19 cellular contexts compared by ENCODE assay signal in genomic region chr1:24654011-24654410, GRCh38. TPM values are rescaled to one million over a fixed set of nuclear protein-coding genes. Genes with fewer than 3 reads are reported as not detected.
DNase-seq lines count a peak whose midpoint lies in the region; ATAC-seq, FAIRE-seq and TF ChIP-seq lines count a peak whose summit lies in the region.
"Had no signal": no experiment of that assay in that cellular context is flagged by ENCODE, and none has a peak within 500 bp of the region (broad histone marks: within the 10 kb centered on the region; RNA-seq: fewer than 3 reads in every experiment).

No MANE protein-coding gene starts in this region.

- CTCF ChIA-PET in HepG2 (lab: Yijun Ruan, JAX; ENCODE audit: low intra/inter-chr PET ratio, low total read pairs) (no interaction called here), K562 (lab: Yijun Ruan, JAX; ENCODE audit: low intra/inter-chr PET ratio) (no interaction called here)

- H3K4me1 Mint-ChIP-seq in activated T-cell treated with anti-CD3 and anti-CD28 coated beads, Interleukin-2, amount 50 U/mL, for 72 hours (ENCODE audit: low read depth), result peaks cover 54% of the 10 kb centered on the region
- peaks cover 18% of the 10 kb centered on the region for H3K4me1 Mint-ChIP-seq in progenitor cell of endocrine pancreas (ENCODE audit: low read depth)

- H3K9me1 ChIP-seq in K562 (ENCODE audit: control insufficient read depth, insufficient read depth, low read length), result no peaks in the 10 kb centered on the region

- H3K9me3 Mint-ChIP-seq in activated T-cell treated with anti-CD3 and anti-CD28 coated beads, Interleukin-2, amount 50 U/mL, for 72 hours, result no peaks in the 10 kb centered on the region
- H3K9me3 Mint-ChIP-seq in progenitor cell of endocrine pancreas (ENCODE audit: low read depth), result no peaks in the 10 kb centered on the region
- H3K9me3 Mint-ChIP-seq: CD8-positive, alpha-beta T cell had no signal

- no peaks in the 10 kb centered on the region for H4K20me1 ChIP-seq in HepG2 (ENCODE audit: insufficient read depth, low read length)
- no peaks in the 10 kb centered on the region; the same call in 1 of the 2 replicates for H4K20me1 ChIP-seq in K562 (replicated peaks; ENCODE audit: control insufficient read depth, insufficient read depth, low read length)

- BruUV-seq in HepG2 (replicated peaks; lab: Mats Ljungman, UMichigan) (no TSS peak), K562 (replicated peaks; lab: Mats Ljungman, UMichigan) (no TSS peak)

- no peak for ATAC-seq in activated T-cell treated with anti-CD3 and anti-CD28 coated beads, Interleukin-2, amount 50 U/mL, for 72 hours (replicated peaks in 1 of 2)
- no peak for ATAC-seq in HepG2
- no peak for ATAC-seq in right lobe of liver
- no peak for ATAC-seq in K562
- no peak for ATAC-seq in GM19023 (IDR thresholded peaks at IDR 0.05; ENCODE audit: unreplicated experiment)
- ATAC-seq: CD8-positive, alpha-beta T cell had no signal

- H3K36me3 ChIP-seq in HepG2 (replicated peaks in 1 of 2; ENCODE audit: control insufficient read depth in 1 of 2, insufficient read depth in 2 of 2, low read length in 2 of 2) (peaks cover 23 to 92% of the 10 kb centered on the region in 2 experiments), right lobe of liver (peaks cover 20 to 100% (median 68%) of the 10 kb centered on the region in 4 donors), K562 (ENCODE audit: control insufficient read depth, insufficient read depth, low read length) (peaks cover 97% of the 10 kb centered on the region)

- H3K27ac ChIP-seq in HepG2 (ENCODE audit: extremely low read length, insufficient read depth, low read length) (no peak overlapping the region), right lobe of liver (no peak overlapping the region), K562 (ENCODE audit: extremely low read depth, low read depth, low read length) (no peak overlapping the region)
- H3K27ac ChIP-seq: BLaER1 treated with 17β-estradiol and CSF1 and Interleukin-3, amounts not matched to agents 10 nM and 100 nM; GM23248 had no signal

- WGBS in HepG2 (ENCODE audit: low lambda C conversion rate), result 98% methylated on average over 3 of the region's 3 CpGs
- 95% methylated on average over 3 of the region's 3 CpGs for WGBS in right lobe of liver (ENCODE audit: insufficient coverage, low coverage, low lambda C conversion rate, missing lambda C conversion rate)
- WGBS in K562 (ENCODE audit: insufficient coverage, low coverage, missing lambda C conversion rate), result 96% methylated on average over 3 of the region's 3 CpGs

- TF ChIP-seq CTCF in HepG2 (CRISPR knock-in tag; IDR thresholded peaks at IDR 0.05) (no peak), right lobe of liver (IDR thresholded peaks at IDR 0.05) (no peak), K562 (IDR thresholded peaks at IDR 0.05 in 2 of 3, conservative IDR thresholded peaks at IDR 0.05 in 1 of 3; ENCODE audit: insufficient read depth in 2 of 3, low read depth in 1 of 3, low read length in 3 of 3) (no peak), progenitor cell of endocrine pancreas (IDR thresholded peaks at IDR 0.05; ENCODE audit: unreplicated experiment) (no peak)

- H3K79me2 ChIP-seq in HepG2 (ENCODE audit: insufficient read depth, low read length) (peaks cover 26% of the 10 kb centered on the region), K562 (ENCODE audit: control insufficient read depth, insufficient read depth, low read length) (peaks cover 60% of the 10 kb centered on the region)

- H3K27ac Mint-ChIP-seq in activated T-cell treated with anti-CD3 and anti-CD28 coated beads, Interleukin-2, amount 50 U/mL, for 72 hours, result peak overlapping the region; percentile 83
- peak overlapping the region; percentile 33 for H3K27ac Mint-ChIP-seq in progenitor cell of endocrine pancreas
- H3K27ac Mint-ChIP-seq: B cell; CD8-positive, alpha-beta T cell had no signal

- no peak for DNase-seq in activated T-cell treated with anti-CD3 and anti-CD28 coated beads, Interleukin-2, amount 50 U/mL, for 72 hours
- no peak for DNase-seq in activated T-cell treated with anti-CD3 and anti-CD28 coated beads, Interleukin-2, amount 50 U/mL, for 48 hours
- DNase-seq in HepG2 (ENCODE audit: low spot score), result no peak
- no peak for DNase-seq in right lobe of liver
- no peak for DNase-seq in K562 (ENCODE audit: extremely low read depth in 1 of 4, low spot score in 3 of 4)
- no peak for DNase-seq in progenitor cell of endocrine pancreas (ENCODE audit: low spot score, unreplicated experiment)
- DNase-seq in NCI-H1105 treated with DMSO at 0.1 percent for 48 hours (lab: John Stamatoyannopoulos, UW), result no peak
- DNase-seq: 8988T; Calu3; CD8-positive, alpha-beta T cell; DMS79 treated with DMSO at 0.1 percent for 48 hours; GF-D8; GM23248; HCEC 1CT had no signal

- H3K27me3 Mint-ChIP-seq in activated T-cell treated with anti-CD3 and anti-CD28 coated beads, Interleukin-2, amount 50 U/mL, for 72 hours (ENCODE audit: low read depth), result no peaks in the 10 kb centered on the region
- no peaks in the 10 kb centered on the region for H3K27me3 Mint-ChIP-seq in progenitor cell of endocrine pancreas
- H3K27me3 Mint-ChIP-seq: B cell had no signal

- H2AFZ ChIP-seq in HepG2 (ENCODE audit: low read length) (no peak overlapping the region), K562 (ENCODE audit: low read depth, low read length) (no peak overlapping the region)
- H2AFZ ChIP-seq: GM23248 had no signal

- POLR2A ChIA-PET in HepG2 (lab: Yijun Ruan, JAX) (no interaction called here), K562 (lab: Yijun Ruan, JAX) (interaction anchor here (0.8 to 4.7 kb wide), 9 partner anchors 9 to 182 kb away, joined by 3 to 19 read pairs (median 3); no protein-coding TSS in a partner anchor)

- TF ChIP-seq RAD21 in HepG2 (CRISPR knock-in tag; IDR thresholded peaks at IDR 0.05) (no peak), K562 (CRISPR knock-in tag; conservative IDR thresholded peaks at IDR 0.05 in 1 of 2, IDR thresholded peaks at IDR 0.05 in 1 of 2) (no peak)

- in situ Hi-C loops in HepG2 (cut with HindIII; ENCODE audit: extremely low pct_ligation_motif_present, low pct_unique_long_range_greater_than_20kb) (no loop called here), K562 (cut with MboI) (no loop called here)

- TF ChIP-seq POLR2A in HepG2 (IDR thresholded peaks at IDR 0.05; ENCODE audit: insufficient read depth in 1 of 2, low read depth in 2 of 2, low read length in 2 of 2), result no peak
- no peak for TF ChIP-seq POLR2A in right lobe of liver (IDR thresholded peaks at IDR 0.05)
- no peak for TF ChIP-seq POLR2A in K562 (conservative IDR thresholded peaks at IDR 0.05)

- FAIRE-seq in HepG2 (lab: Jason Lieb, UNC), result no peak
- no peak for FAIRE-seq in K562 (lab: Jason Lieb, UNC)
- FAIRE-seq: GM19239, H54 had no signal

- H3K4me2 ChIP-seq in HepG2 (ENCODE audit: low read depth, low read length) (no peak overlapping the region), K562 (ENCODE audit: insufficient read depth, low read length) (no peak overlapping the region)
- H3K4me2 ChIP-seq: BLaER1 treated with 17β-estradiol and CSF1 and Interleukin-3, amounts not matched to agents 10 nM and 100 nM had no signal

- no peak overlapping the region for H3K4me3 ChIP-seq in HepG2 (replicated peaks in 1 of 3; ENCODE audit: insufficient read depth in 1 of 3, low read depth in 2 of 3, low read length in 3 of 3)
- H3K4me3 ChIP-seq in right lobe of liver, result no peak overlapping the region
- H3K4me3 ChIP-seq in K562, result no peak overlapping the region
- H3K4me3 ChIP-seq: BLaER1 treated with 17β-estradiol and CSF1 and Interleukin-3, amounts not matched to agents 10 nM and 100 nM; GM23248 had no signal

- H3K4me1 ChIP-seq in HepG2 (ENCODE audit: insufficient read depth, low read length), result peaks cover 21% of the 10 kb centered on the region
- peaks cover 0 to 7% (median 2%) of the 10 kb centered on the region in 4 donors for H3K4me1 ChIP-seq in right lobe of liver
- H3K4me1 ChIP-seq in K562 (replicated peaks in 1 of 2; ENCODE audit: control insufficient read depth in 2 of 2, insufficient read depth in 2 of 2, low read length in 2 of 2), result peaks cover 0 to 8% of the 10 kb centered on the region in 2 experiments; a peak in 2 of 5 replicates
- H3K4me1 ChIP-seq: BLaER1 treated with 17β-estradiol and CSF1 and Interleukin-3, amounts not matched to agents 10 nM and 100 nM had no signal

- H3K4me3 Mint-ChIP-seq in activated T-cell treated with anti-CD3 and anti-CD28 coated beads, Interleukin-2, amount 50 U/mL, for 72 hours, result no peak overlapping the region
- no peak overlapping the region for H3K4me3 Mint-ChIP-seq in progenitor cell of endocrine pancreas (ENCODE audit: low read depth)
- H3K4me3 Mint-ChIP-seq: B cell; CD8-positive, alpha-beta T cell had no signal

- no peak for TF ChIP-seq EP300 in HepG2 (IDR thresholded peaks at IDR 0.05; ENCODE audit: low read depth in 2 of 2, low read length in 2 of 2)
- no peak for TF ChIP-seq EP300 in HepG2 (CRISPR knock-in tag; IDR thresholded peaks at IDR 0.05; ENCODE audit: borderline replicate concordance)
- TF ChIP-seq EP300 in K562 (IDR thresholded peaks at IDR 0.05; ENCODE audit: low read length), result no peak

- intact Hi-C loops in HepG2 (cut with micrococcal nuclease; ENCODE audit: unreplicated experiment), result no loop called here
- intact Hi-C loops in right lobe of liver (cut with DNase I), result no loop called here
- intact Hi-C loops in K562 (cut with micrococcal nuclease), result no loop called here

- H3K9ac ChIP-seq in HepG2 (ENCODE audit: insufficient read depth, low read depth, low read length), result no peak overlapping the region
- no peak overlapping the region for H3K9ac ChIP-seq in K562 (ENCODE audit: insufficient read depth in 1 of 2, low read depth in 2 of 2, low read length in 2 of 2)
- H3K9ac ChIP-seq: BLaER1 treated with 17β-estradiol and CSF1 and Interleukin-3, amounts not matched to agents 10 nM and 100 nM; GM23248 had no signal

- H3K9me3 ChIP-seq in HepG2 (ENCODE audit: low read length) (no peaks in the 10 kb centered on the region), right lobe of liver (no peaks in the 10 kb centered on the region), K562 (replicated peaks; ENCODE audit: control insufficient read depth, insufficient read depth, low read depth, low read length) (no peaks in the 10 kb centered on the region)
- H3K9me3 ChIP-seq: BLaER1 treated with 17β-estradiol and CSF1 and Interleukin-3, amounts not matched to agents 10 nM and 100 nM had no signal

- H3K27me3 ChIP-seq in HepG2 (ENCODE audit: control insufficient read depth in 1 of 2, insufficient read depth in 2 of 2, low read length in 2 of 2) (no peaks in the 10 kb centered on the region), right lobe of liver (no peaks in the 10 kb centered on the region), K562 (ENCODE audit: control insufficient read depth in 2 of 2, insufficient read depth in 2 of 2, low read length in 2 of 2) (no peaks in the 10 kb centered on the region)
- H3K27me3 ChIP-seq: BLaER1 treated with 17β-estradiol and CSF1 and Interleukin-3, amounts not matched to agents 10 nM and 100 nM had no signal

- peaks cover 21 to 61% of the 10 kb centered on the region in 2 donors for H3K36me3 Mint-ChIP-seq in activated T-cell treated with anti-CD3 and anti-CD28 coated beads, Interleukin-2, amount 50 U/mL, for 72 hours (ENCODE audit: insufficient read depth in 2 of 2)
- H3K36me3 Mint-ChIP-seq in progenitor cell of endocrine pancreas (ENCODE audit: insufficient read depth), result peaks cover 54% of the 10 kb centered on the region

RNA-seq across cellular contexts. Expression of gene SRRM1, which starts 10.9 kb away (rescaled TPM):
- 100 to 1,000 TPM; 187 to 223 TPM for total RNA-seq in activated T-cell treated with anti-CD3 and anti-CD28 coated beads, Interleukin-2, amount 50 U/mL, for 72 hours
- total RNA-seq in HepG2 (2016; rRNA removed; fragmentation: Illumina TruSeq; extraction: Trizol), result 31.6 and 33.7 TPM in 2 replicates
- 13.1 and 14.5 TPM in 2 replicates for total RNA-seq in HepG2 (2016; cell fraction: cytosol; rRNA removed; fragmentation: Illumina TruSeq; extraction: Trizol; ENCODE audit: low read depth)
- 27.6 and 35.1 TPM in 2 replicates for total RNA-seq in HepG2 (2016; cell fraction: insoluble cytoplasmic fraction; rRNA removed; fragmentation: Illumina TruSeq; extraction: Trizol)
- 19.4 and 21.8 TPM in 2 replicates for total RNA-seq in HepG2 (2016; cell fraction: membrane; rRNA removed; fragmentation: Illumina TruSeq; extraction: Trizol)
- 80.4 and 81.8 TPM in 2 replicates for total RNA-seq in HepG2 (2016; cell fraction: nucleus; rRNA removed; fragmentation: Illumina TruSeq; extraction: Trizol)
- polyA plus RNA-seq in HepG2 (2011; rRNA removed), result 44.5 and 46.8 TPM in 2 replicates
- 12.5 and 17.1 TPM in 2 replicates for polyA plus RNA-seq in HepG2 (2011; cell fraction: cytosol; rRNA removed)
- polyA plus RNA-seq in HepG2 (2011; cell fraction: nucleus; rRNA removed), result 113 and 116 TPM in 2 replicates
- polyA plus RNA-seq in HepG2 (2012), result 96.3 and 117 TPM in 2 replicates
- 5.2 and 5.8 TPM in 2 replicates for polyA plus RNA-seq in HepG2 (2016; cell fraction: cytosol; fragmentation: Illumina TruSeq; extraction: Trizol; ENCODE audit: low read depth)
- 52.3 and 57.6 TPM in 2 replicates for polyA plus RNA-seq in HepG2 (2016; cell fraction: insoluble cytoplasmic fraction; fragmentation: Illumina TruSeq; extraction: Trizol; ENCODE audit: low read depth)
- polyA plus RNA-seq in HepG2 (2016; cell fraction: membrane; fragmentation: Illumina TruSeq; extraction: Trizol; ENCODE audit: low read depth), result 13.5 and 15.6 TPM in 2 replicates
- polyA plus RNA-seq in HepG2 (2016; cell fraction: nucleus; fragmentation: Illumina TruSeq; extraction: Trizol; ENCODE audit: insufficient read depth, low read depth), result 147 and 162 TPM in 2 replicates
- 27.3 and 67.7 TPM in 2 replicates for polyA minus RNA-seq in HepG2 (2011; rRNA and poly(A)+ RNA removed; ENCODE audit: low replicate concordance)
- polyA minus RNA-seq in HepG2 (2011; cell fraction: cytosol; rRNA and poly(A)+ RNA removed), result 15.2 and 21.5 TPM in 2 replicates
- polyA minus RNA-seq in HepG2 (2011; cell fraction: nucleus; rRNA and poly(A)+ RNA removed), result 224 and 225 TPM in 2 replicates
- 10 to 100 TPM; 41.1 to 52.0 (median 44.9) TPM for total RNA-seq in right lobe of liver
- total RNA-seq in K562 (2011; cell fraction: chromatin; rRNA removed; ENCODE audit: low replicate concordance), result 217 and 656 TPM in 2 replicates
- 132 and 167 TPM in 2 replicates for total RNA-seq in K562 (2011; cell fraction: nucleolus; rRNA removed)
- total RNA-seq in K562 (2011; cell fraction: nucleoplasm; rRNA removed), result 277 and 407 TPM in 2 replicates
- total RNA-seq in K562 (2014; rRNA removed), result 54.5 and 59.4 TPM in 2 replicates
- 81.0 and 89.6 TPM in 2 replicates for total RNA-seq in K562 (2014; rRNA removed; fragmentation: Illumina TruSeq; extraction: Trizol)
- total RNA-seq in K562 (2015; rRNA removed; fragmentation: Illumina TruSeq; extraction: Trizol), result 86.4 and 86.7 TPM in 2 replicates
- total RNA-seq in K562 (2021), result 200 and 225 TPM in 2 replicates
- polyA plus RNA-seq in K562 (2011; rRNA removed), result 76.5 and 152 TPM in 2 replicates
- 38.3 and 58.6 TPM in 2 replicates for polyA plus RNA-seq in K562 (2011; cell fraction: cytosol; rRNA removed)
- 322 and 323 TPM in 2 replicates for polyA plus RNA-seq in K562 (2011; cell fraction: nucleus; rRNA removed)
- 92.3 and 93.9 TPM in 2 replicates for polyA plus RNA-seq in K562 (2012)
- 152 and 179 TPM in 2 replicates for polyA plus RNA-seq in K562 (2014; fragmentation: Illumina TruSeq; extraction: Trizol)
- 100 to 1,000 TPM; 115 to 268 TPM for polyA plus RNA-seq in K562 (2014; fragmentation: Nextera tagmentation; extraction: Ambion mirVana)
- polyA plus RNA-seq in K562 (2014; rRNA removed), result 112 and 141 TPM in 2 replicates
- polyA minus RNA-seq in K562 (2011; rRNA and poly(A)+ RNA removed), result 132 and 178 TPM in 2 replicates
- polyA minus RNA-seq in K562 (2011; cell fraction: cytosol; rRNA and poly(A)+ RNA removed), result 73.1 and 83.0 TPM in 2 replicates
- 176 and 371 TPM in 2 replicates for polyA minus RNA-seq in K562 (2011; cell fraction: nucleus; rRNA and poly(A)+ RNA removed)
- total RNA-seq in progenitor cell of endocrine pancreas, result 197 and 199 TPM in 2 replicates
